ENCODE assay signal across 1 cellular context in the genomic region with DNA sequence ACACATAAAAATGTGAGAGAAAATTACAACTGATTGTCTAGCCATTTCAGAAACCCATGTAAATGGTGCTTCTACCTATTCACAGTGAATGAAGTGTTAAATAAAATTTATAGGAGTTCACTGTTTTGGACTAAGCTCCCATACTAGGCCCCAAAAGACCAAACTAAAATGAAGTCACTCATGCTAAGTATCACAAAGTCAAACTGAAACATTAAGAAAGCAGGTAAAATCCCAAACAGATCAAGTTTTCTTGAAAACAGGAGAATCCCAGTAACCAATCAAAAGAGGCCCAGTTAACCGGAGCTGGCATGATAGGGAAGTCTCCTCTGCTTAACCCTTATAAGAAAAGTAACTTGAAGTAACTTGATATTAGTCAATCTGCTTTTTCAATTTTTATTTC.
TF ChIP-seq lines count a peak whose summit lies in the region.

No MANE protein-coding gene starts in this region.

TF ChIP-seq in HCT116, 20 proteins besides CTCF, POLR2A, EP300 and RAD21 (continued from another document):
- TF ChIP-seq, protein P1, sequence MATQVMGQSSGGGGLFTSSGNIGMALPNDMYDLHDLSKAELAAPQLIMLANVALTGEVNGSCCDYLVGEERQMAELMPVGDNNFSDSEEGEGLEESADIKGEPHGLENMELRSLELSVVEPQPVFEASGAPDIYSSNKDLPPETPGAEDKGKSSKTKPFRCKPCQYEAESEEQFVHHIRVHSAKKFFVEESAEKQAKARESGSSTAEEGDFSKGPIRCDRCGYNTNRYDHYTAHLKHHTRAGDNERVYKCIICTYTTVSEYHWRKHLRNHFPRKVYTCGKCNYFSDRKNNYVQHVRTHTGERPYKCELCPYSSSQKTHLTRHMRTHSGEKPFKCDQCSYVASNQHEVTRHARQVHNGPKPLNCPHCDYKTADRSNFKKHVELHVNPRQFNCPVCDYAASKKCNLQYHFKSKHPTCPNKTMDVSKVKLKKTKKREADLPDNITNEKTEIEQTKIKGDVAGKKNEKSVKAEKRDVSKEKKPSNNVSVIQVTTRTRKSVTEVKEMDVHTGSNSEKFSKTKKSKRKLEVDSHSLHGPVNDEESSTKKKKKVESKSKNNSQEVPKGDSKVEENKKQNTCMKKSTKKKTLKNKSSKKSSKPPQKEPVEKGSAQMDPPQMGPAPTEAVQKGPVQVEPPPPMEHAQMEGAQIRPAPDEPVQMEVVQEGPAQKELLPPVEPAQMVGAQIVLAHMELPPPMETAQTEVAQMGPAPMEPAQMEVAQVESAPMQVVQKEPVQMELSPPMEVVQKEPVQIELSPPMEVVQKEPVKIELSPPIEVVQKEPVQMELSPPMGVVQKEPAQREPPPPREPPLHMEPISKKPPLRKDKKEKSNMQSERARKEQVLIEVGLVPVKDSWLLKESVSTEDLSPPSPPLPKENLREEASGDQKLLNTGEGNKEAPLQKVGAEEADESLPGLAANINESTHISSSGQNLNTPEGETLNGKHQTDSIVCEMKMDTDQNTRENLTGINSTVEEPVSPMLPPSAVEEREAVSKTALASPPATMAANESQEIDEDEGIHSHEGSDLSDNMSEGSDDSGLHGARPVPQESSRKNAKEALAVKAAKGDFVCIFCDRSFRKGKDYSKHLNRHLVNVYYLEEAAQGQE (IDR thresholded peaks at IDR 0.05; ENCODE audit: low read depth), result no peak
- no peak for TF ChIP-seq FOSL1 (IDR thresholded peaks at IDR 0.05; ENCODE audit: low read depth)
- TF ChIP-seq POLR2AphosphoS5 (IDR thresholded peaks at IDR 0.05; ENCODE audit: low read depth, low read length), result no peak
- no peak for TF ChIP-seq ZFX (IDR thresholded peaks at IDR 0.05)
- TF ChIP-seq, protein P2, sequence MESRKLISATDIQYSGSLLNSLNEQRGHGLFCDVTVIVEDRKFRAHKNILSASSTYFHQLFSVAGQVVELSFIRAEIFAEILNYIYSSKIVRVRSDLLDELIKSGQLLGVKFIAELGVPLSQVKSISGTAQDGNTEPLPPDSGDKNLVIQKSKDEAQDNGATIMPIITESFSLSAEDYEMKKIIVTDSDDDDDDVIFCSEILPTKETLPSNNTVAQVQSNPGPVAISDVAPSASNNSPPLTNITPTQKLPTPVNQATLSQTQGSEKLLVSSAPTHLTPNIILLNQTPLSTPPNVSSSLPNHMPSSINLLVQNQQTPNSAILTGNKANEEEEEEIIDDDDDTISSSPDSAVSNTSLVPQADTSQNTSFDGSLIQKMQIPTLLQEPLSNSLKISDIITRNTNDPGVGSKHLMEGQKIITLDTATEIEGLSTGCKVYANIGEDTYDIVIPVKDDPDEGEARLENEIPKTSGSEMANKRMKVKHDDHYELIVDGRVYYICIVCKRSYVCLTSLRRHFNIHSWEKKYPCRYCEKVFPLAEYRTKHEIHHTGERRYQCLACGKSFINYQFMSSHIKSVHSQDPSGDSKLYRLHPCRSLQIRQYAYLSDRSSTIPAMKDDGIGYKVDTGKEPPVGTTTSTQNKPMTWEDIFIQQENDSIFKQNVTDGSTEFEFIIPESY (IDR thresholded peaks at IDR 0.05; ENCODE audit: extremely low read depth, insufficient replicate concordance, low read length), result no peak
- no peak for TF ChIP-seq CBX3 (IDR thresholded peaks at IDR 0.05; ENCODE audit: low read depth)
- TF ChIP-seq ZNF274 (IDR thresholded peaks at IDR 0.05; ENCODE audit: low read depth, low read length), result no peak
- TF ChIP-seq SRF (IDR thresholded peaks at IDR 0.05; ENCODE audit: low read depth), result no peak
- TF ChIP-seq EZH2 (IDR thresholded peaks at IDR 0.05), result no peak
- TF ChIP-seq EGR1 (IDR thresholded peaks at IDR 0.05; ENCODE audit: low read depth), result no peak
- TF ChIP-seq YY1 (IDR thresholded peaks at IDR 0.05; ENCODE audit: extremely low read depth, insufficient replicate concordance, low read depth, low read length), result no peak
- TF ChIP-seq, protein P3, sequence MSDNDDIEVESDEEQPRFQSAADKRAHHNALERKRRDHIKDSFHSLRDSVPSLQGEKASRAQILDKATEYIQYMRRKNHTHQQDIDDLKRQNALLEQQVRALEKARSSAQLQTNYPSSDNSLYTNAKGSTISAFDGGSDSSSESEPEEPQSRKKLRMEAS (IDR thresholded peaks at IDR 0.05), result no peak
- no peak for TF ChIP-seq JUND (IDR thresholded peaks at IDR 0.05)
- no peak for TF ChIP-seq SP1 (IDR thresholded peaks at IDR 0.05; ENCODE audit: low read depth)
- TF ChIP-seq, protein P4, sequence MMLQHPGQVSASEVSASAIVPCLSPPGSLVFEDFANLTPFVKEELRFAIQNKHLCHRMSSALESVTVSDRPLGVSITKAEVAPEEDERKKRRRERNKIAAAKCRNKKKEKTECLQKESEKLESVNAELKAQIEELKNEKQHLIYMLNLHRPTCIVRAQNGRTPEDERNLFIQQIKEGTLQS (IDR thresholded peaks at IDR 0.05), result no peak
